1 cellular context compared by ENCODE assay signal in genomic region chr3:52546111-52546901, GRCh38.
TF ChIP-seq lines count a peak whose summit lies in the region.

No MANE protein-coding gene starts in this region.

TF ChIP-seq in IMR-90, 13 proteins besides CTCF, POLR2A, EP300 and RAD21:
- TF ChIP-seq BHLHE40 (IDR thresholded peaks at IDR 0.05; ENCODE audit: low read depth, low read length) = no peak
- TF ChIP-seq CEBPB (IDR thresholded peaks at IDR 0.05; ENCODE audit: low read depth, low read length) = peak; percentile 56; the same call in 1 of the 2 replicates
